ENCODE assay signal across 3 cellular contexts in the genomic region with DNA sequence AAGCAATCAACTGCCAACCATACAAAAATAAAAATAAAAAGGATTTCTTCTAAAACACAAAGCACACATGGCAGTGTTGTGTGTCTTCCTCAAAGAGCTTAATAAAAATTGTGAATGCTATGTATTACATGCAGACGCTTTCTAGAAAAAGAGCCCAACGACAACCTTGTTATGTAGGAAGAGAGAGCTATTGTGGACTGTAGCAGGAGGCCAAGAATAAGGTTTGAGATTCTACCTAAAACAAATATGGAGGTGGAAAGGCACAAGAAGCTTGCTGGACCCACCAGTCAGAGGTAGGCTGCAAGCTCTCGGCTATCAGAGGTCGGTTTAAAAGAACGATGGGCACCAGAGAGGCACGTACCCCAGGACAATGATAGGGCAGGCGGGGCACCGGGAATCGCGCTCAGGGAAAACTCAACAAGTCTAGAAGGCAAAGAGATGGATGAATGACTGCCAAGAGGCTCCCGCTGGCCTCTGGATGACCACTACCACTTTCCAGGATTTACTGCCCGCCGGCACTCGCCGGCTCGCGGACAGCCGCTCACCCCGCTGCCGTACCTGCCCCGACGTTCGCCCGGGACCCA.
TF ChIP-seq lines count a peak whose summit lies in the region.

No MANE protein-coding gene starts in this region.

TF ChIP-seq in liver, 16 proteins besides CTCF, POLR2A, EP300 and RAD21 (continued from another document):
- TF ChIP-seq, protein P1, sequence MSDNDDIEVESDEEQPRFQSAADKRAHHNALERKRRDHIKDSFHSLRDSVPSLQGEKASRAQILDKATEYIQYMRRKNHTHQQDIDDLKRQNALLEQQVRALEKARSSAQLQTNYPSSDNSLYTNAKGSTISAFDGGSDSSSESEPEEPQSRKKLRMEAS (IDR thresholded peaks at IDR 0.05) = no peak
- TF ChIP-seq, protein P2, sequence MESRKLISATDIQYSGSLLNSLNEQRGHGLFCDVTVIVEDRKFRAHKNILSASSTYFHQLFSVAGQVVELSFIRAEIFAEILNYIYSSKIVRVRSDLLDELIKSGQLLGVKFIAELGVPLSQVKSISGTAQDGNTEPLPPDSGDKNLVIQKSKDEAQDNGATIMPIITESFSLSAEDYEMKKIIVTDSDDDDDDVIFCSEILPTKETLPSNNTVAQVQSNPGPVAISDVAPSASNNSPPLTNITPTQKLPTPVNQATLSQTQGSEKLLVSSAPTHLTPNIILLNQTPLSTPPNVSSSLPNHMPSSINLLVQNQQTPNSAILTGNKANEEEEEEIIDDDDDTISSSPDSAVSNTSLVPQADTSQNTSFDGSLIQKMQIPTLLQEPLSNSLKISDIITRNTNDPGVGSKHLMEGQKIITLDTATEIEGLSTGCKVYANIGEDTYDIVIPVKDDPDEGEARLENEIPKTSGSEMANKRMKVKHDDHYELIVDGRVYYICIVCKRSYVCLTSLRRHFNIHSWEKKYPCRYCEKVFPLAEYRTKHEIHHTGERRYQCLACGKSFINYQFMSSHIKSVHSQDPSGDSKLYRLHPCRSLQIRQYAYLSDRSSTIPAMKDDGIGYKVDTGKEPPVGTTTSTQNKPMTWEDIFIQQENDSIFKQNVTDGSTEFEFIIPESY (IDR thresholded peaks at IDR 0.05) = no peak
- TF ChIP-seq, protein P3, sequence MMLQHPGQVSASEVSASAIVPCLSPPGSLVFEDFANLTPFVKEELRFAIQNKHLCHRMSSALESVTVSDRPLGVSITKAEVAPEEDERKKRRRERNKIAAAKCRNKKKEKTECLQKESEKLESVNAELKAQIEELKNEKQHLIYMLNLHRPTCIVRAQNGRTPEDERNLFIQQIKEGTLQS (IDR thresholded peaks at IDR 0.05) = no peak
- no peak for TF ChIP-seq YY1 (IDR thresholded peaks at IDR 0.05)
- TF ChIP-seq NR2F2 (IDR thresholded peaks at IDR 0.05) = no peak
- no peak for TF ChIP-seq JUND (IDR thresholded peaks at IDR 0.05)
- TF ChIP-seq HNF4G (IDR thresholded peaks at IDR 0.05) = no peak
- TF ChIP-seq SP1 (IDR thresholded peaks at IDR 0.05) = no peak
- TF ChIP-seq, protein P4, sequence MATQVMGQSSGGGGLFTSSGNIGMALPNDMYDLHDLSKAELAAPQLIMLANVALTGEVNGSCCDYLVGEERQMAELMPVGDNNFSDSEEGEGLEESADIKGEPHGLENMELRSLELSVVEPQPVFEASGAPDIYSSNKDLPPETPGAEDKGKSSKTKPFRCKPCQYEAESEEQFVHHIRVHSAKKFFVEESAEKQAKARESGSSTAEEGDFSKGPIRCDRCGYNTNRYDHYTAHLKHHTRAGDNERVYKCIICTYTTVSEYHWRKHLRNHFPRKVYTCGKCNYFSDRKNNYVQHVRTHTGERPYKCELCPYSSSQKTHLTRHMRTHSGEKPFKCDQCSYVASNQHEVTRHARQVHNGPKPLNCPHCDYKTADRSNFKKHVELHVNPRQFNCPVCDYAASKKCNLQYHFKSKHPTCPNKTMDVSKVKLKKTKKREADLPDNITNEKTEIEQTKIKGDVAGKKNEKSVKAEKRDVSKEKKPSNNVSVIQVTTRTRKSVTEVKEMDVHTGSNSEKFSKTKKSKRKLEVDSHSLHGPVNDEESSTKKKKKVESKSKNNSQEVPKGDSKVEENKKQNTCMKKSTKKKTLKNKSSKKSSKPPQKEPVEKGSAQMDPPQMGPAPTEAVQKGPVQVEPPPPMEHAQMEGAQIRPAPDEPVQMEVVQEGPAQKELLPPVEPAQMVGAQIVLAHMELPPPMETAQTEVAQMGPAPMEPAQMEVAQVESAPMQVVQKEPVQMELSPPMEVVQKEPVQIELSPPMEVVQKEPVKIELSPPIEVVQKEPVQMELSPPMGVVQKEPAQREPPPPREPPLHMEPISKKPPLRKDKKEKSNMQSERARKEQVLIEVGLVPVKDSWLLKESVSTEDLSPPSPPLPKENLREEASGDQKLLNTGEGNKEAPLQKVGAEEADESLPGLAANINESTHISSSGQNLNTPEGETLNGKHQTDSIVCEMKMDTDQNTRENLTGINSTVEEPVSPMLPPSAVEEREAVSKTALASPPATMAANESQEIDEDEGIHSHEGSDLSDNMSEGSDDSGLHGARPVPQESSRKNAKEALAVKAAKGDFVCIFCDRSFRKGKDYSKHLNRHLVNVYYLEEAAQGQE (IDR thresholded peaks at IDR 0.05) = no peak

TF ChIP-seq in HepG2, 621 proteins besides CTCF, POLR2A, EP300 and RAD21 (continued from another document):
- TF ChIP-seq, protein P5, sequence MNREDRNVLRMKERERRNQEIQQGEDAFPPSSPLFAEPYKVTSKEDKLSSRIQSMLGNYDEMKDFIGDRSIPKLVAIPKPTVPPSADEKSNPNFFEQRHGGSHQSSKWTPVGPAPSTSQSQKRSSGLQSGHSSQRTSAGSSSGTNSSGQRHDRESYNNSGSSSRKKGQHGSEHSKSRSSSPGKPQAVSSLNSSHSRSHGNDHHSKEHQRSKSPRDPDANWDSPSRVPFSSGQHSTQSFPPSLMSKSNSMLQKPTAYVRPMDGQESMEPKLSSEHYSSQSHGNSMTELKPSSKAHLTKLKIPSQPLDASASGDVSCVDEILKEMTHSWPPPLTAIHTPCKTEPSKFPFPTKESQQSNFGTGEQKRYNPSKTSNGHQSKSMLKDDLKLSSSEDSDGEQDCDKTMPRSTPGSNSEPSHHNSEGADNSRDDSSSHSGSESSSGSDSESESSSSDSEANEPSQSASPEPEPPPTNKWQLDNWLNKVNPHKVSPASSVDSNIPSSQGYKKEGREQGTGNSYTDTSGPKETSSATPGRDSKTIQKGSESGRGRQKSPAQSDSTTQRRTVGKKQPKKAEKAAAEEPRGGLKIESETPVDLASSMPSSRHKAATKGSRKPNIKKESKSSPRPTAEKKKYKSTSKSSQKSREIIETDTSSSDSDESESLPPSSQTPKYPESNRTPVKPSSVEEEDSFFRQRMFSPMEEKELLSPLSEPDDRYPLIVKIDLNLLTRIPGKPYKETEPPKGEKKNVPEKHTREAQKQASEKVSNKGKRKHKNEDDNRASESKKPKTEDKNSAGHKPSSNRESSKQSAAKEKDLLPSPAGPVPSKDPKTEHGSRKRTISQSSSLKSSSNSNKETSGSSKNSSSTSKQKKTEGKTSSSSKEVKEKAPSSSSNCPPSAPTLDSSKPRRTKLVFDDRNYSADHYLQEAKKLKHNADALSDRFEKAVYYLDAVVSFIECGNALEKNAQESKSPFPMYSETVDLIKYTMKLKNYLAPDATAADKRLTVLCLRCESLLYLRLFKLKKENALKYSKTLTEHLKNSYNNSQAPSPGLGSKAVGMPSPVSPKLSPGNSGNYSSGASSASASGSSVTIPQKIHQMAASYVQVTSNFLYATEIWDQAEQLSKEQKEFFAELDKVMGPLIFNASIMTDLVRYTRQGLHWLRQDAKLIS (CRISPR knock-in tag; IDR thresholded peaks at IDR 0.05) = no peak
- TF ChIP-seq KLF6 (CRISPR knock-in tag; IDR thresholded peaks at IDR 0.05) = no peak

TF ChIP-seq in WTC11, 78 proteins besides CTCF, POLR2A, EP300 and RAD21 (continued from another document):
- TF ChIP-seq, protein P6, sequence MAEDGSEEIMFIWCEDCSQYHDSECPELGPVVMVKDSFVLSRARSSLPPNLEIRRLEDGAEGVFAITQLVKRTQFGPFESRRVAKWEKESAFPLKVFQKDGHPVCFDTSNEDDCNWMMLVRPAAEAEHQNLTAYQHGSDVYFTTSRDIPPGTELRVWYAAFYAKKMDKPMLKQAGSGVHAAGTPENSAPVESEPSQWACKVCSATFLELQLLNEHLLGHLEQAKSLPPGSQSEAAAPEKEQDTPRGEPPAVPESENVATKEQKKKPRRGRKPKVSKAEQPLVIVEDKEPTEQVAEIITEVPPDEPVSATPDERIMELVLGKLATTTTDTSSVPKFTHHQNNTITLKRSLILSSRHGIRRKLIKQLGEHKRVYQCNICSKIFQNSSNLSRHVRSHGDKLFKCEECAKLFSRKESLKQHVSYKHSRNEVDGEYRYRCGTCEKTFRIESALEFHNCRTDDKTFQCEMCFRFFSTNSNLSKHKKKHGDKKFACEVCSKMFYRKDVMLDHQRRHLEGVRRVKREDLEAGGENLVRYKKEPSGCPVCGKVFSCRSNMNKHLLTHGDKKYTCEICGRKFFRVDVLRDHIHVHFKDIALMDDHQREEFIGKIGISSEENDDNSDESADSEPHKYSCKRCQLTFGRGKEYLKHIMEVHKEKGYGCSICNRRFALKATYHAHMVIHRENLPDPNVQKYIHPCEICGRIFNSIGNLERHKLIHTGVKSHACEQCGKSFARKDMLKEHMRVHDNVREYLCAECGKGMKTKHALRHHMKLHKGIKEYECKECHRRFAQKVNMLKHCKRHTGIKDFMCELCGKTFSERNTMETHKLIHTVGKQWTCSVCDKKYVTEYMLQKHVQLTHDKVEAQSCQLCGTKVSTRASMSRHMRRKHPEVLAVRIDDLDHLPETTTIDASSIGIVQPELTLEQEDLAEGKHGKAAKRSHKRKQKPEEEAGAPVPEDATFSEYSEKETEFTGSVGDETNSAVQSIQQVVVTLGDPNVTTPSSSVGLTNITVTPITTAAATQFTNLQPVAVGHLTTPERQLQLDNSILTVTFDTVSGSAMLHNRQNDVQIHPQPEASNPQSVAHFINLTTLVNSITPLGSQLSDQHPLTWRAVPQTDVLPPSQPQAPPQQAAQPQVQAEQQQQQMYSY (CRISPR knock-in tag; IDR thresholded peaks at IDR 0.05) = peak; percentile 53
- no peak for TF ChIP-seq ZNF423 (CRISPR knock-in tag; IDR thresholded peaks at IDR 0.05)
